ENCODE assay signal across 31 cellular contexts in genomic region chr7:75555736-75556135, GRCh38.
"Had no signal": no experiment of that assay in that cellular context is flagged by ENCODE, and none has a peak within 500 bp of the region (broad histone marks: within the 10 kb centered on the region; RNA-seq: fewer than 3 reads in every experiment).

No MANE protein-coding gene starts in this region.

- H3K36me3 ChIP-seq: brain microvascular endothelial cell, breast epithelium had no signal

- H3K4me1 ChIP-seq: adrenal gland, ascending aorta, body of pancreas, breast epithelium had no signal

- H3K9me3 ChIP-seq: adrenal gland, ascending aorta, body of pancreas, breast epithelium had no signal

- DNase-seq: activated effector memory CD4-positive, alpha-beta T cell treated with anti-CD3 and anti-CD28 coated beads, Interleukin-2, amount 50 U/mL, for 16 hours; activated effector memory CD4-positive, alpha-beta T cell treated with Interleukin-2 at 50 U/mL for 16 hours; activated gamma-delta T cell; activated gamma-delta T cell treated with Interleukin-2 at 50 U/mL for 16 hours; activated naive CD4-positive, alpha-beta T cell; activated naive CD4-positive, alpha-beta T cell treated with anti-CD3 and anti-CD28 coated beads for 36 hours; activated naive CD4-positive, alpha-beta T cell treated with anti-CD3 and anti-CD28 coated beads, Interleukin-2, amount 10 ng/mL, durations not matched to agents 7 days and 5 days; activated naive CD4-positive, alpha-beta T cell treated with anti-CD3 and anti-CD28 coated beads, Interleukin-2, amount 50 U/mL, for 16 hours; activated naive CD4-positive, alpha-beta T cell treated with Interleukin-2 at 50 U/mL for 16 hours; activated naive CD8-positive, alpha-beta T cell treated with anti-CD3 and anti-CD28 coated beads for 36 hours; activated naive CD8-positive, alpha-beta T cell treated with anti-CD3 and anti-CD28 coated beads, Interleukin-2, amount 10 ng/mL, durations not matched to agents 7 days and 5 days; activated naive CD8-positive, alpha-beta T cell treated with anti-CD3 and anti-CD28 coated beads, Interleukin-2, amount 50 U/mL, for 24 hours; activated T-cell treated with anti-CD3 and anti-CD28 coated beads for 4 hours; activated T-cell treated with anti-CD3 and anti-CD28 coated beads, Interleukin-2, amount 50 U/mL, for 1 hour; activated T-cell treated with anti-CD3 and anti-CD28 coated beads, Interleukin-2, amount 50 U/mL, for 24 hours; activated T-cell treated with anti-CD3 and anti-CD28 coated beads, Interleukin-2, amount 50 U/mL, for 4 hours; activated T-cell treated with anti-CD3 and anti-CD28 coated beads, Interleukin-2, amount 50 U/mL, for 48 hours; activated T-cell treated with anti-CD3 and anti-CD28 coated beads, Interleukin-2, amount 50 U/mL, for 72 hours; adrenal gland; amniotic stem cell; amygdala; anterior cingulate cortex; aorta; body of pancreas; brain microvascular endothelial cell; caudate nucleus; central memory CD4-positive, alpha-beta T cell; cerebellar nuclear complex had no signal

- H3K4me3 ChIP-seq: adrenal gland, ascending aorta, body of pancreas, breast epithelium, cardiac muscle cell had no signal

- H3K27me3 ChIP-seq: adrenal gland, ascending aorta, body of pancreas, brain microvascular endothelial cell, breast epithelium, cardiac muscle cell had no signal

- H3K27ac ChIP-seq: adrenal gland, ascending aorta, body of pancreas, brain microvascular endothelial cell, breast epithelium, cardiac muscle cell had no signal
